ENCODE assay signal across 14 cellular contexts in genomic region chr5:102858808-102859207, GRCh38.
A peak's percentile ranks its signal among the peaks of the same experiment; 100 is the strongest.
DNase-seq lines count a peak whose midpoint lies in the region; ATAC-seq, FAIRE-seq and TF ChIP-seq lines count a peak whose summit lies in the region.
"Had no signal": no experiment of that assay in that cellular context is flagged by ENCODE, and none has a peak within 500 bp of the region (broad histone marks: within the 10 kb centered on the region; RNA-seq: fewer than 3 reads in every experiment).

No MANE protein-coding gene starts in this region.

- H3K36me3 Mint-ChIP-seq in HFFc6 (ENCODE audit: low read depth): peaks cover 11% of the 10 kb centered on the region
- H3K36me3 Mint-ChIP-seq in type B pancreatic cell: no peaks in the 10 kb centered on the region

- ATAC-seq in left colon (peak; percentile 41), left ventricle myocardium superior (no peak), HG02763 (IDR thresholded peaks at IDR 0.05; ENCODE audit: unreplicated experiment) (no peak)
- ATAC-seq: Right ventricle myocardium inferior had no signal

- H3K9me3 Mint-ChIP-seq in HFFc6 (no peaks in the 10 kb centered on the region), type B pancreatic cell (no peaks in the 10 kb centered on the region)
- H3K9me3 Mint-ChIP-seq: activated naive CD8-positive, alpha-beta T cell treated with anti-CD3 and anti-CD28 coated beads, Interleukin-2, amount 10 ng/mL, durations not matched to agents 7 days and 5 days; CD4-positive, alpha-beta T cell had no signal

- H3K4me1 Mint-ChIP-seq in HFFc6 (ENCODE audit: low read depth) (peaks cover 62% of the 10 kb centered on the region), type B pancreatic cell (ENCODE audit: unreplicated experiment) (peaks cover 5% of the 10 kb centered on the region)

- intact Hi-C loops in left colon (cut with DNase I, micrococcal nuclease): no loop called here
- intact Hi-C loops in left ventricle myocardium superior (cut with micrococcal nuclease): no loop called here

- no peak overlapping the region for H3K4me3 ChIP-seq in bronchial epithelial cell (ENCODE audit: low read depth, low read length)
- H3K4me3 ChIP-seq: right atrium auricular region had no signal

- TF ChIP-seq CTCF in D721Med (IDR thresholded peaks at IDR 0.05; ENCODE audit: insufficient read depth, missing control alignments) (no peak), HFFc6 (IDR thresholded peaks at IDR 0.05) (no peak), bronchial epithelial cell (IDR thresholded peaks at IDR 0.05; ENCODE audit: insufficient read depth, low read length, severe bottlenecking) (no peak), type B pancreatic cell (conservative IDR thresholded peaks at IDR 0.05) (no peak)

- no peaks in the 10 kb centered on the region for H3K27me3 ChIP-seq in bronchial epithelial cell (ENCODE audit: control insufficient read depth, insufficient read depth, low read length)
- H3K27me3 ChIP-seq: right atrium auricular region had no signal

- H3K27ac Mint-ChIP-seq in HFFc6 (peak overlapping the region; percentile 79), type B pancreatic cell (no peak overlapping the region)
- H3K27ac Mint-ChIP-seq: activated naive CD8-positive, alpha-beta T cell treated with anti-CD3 and anti-CD28 coated beads, Interleukin-2, amount 10 ng/mL, durations not matched to agents 7 days and 5 days; CD4-positive, alpha-beta T cell had no signal

- H3K4me3 Mint-ChIP-seq in HFFc6: peak overlapping the region; percentile 3; the same call in 1 of the 2 replicates
- H3K4me3 Mint-ChIP-seq in type B pancreatic cell: no peak overlapping the region
- H3K4me3 Mint-ChIP-seq: activated naive CD8-positive, alpha-beta T cell treated with anti-CD3 and anti-CD28 coated beads, Interleukin-2, amount 10 ng/mL, durations not matched to agents 7 days and 5 days; CD4-positive, alpha-beta T cell had no signal

- no peaks in the 10 kb centered on the region for H3K36me3 ChIP-seq in bronchial epithelial cell (ENCODE audit: control insufficient read depth, insufficient read depth, low read length)
- H3K36me3 ChIP-seq: right atrium auricular region had no signal

- DNase-seq in D721Med (ENCODE audit: insufficient read length, low spot score) (no peak), HFFc6 (peak; percentile 90), bronchial epithelial cell (ENCODE audit: low read depth) (peak; percentile 77), left colon (no peak), SW480 (ENCODE audit: low spot score) (no peak), left ventricle myocardium superior (no peak), type B pancreatic cell (ENCODE audit: extremely low spot score, unreplicated experiment) (no peak)
- DNase-seq: activated naive CD8-positive, alpha-beta T cell treated with anti-CD3 and anti-CD28 coated beads, Interleukin-2, amount 10 ng/mL, durations not matched to agents 7 days and 5 days; CD4-positive, alpha-beta T cell; NCI-H1436 treated with DMSO at 0.1 percent for 48 hours had no signal

- FAIRE-seq in D721Med (lab: Jason Lieb, UNC) (peak; percentile 46), bronchial epithelial cell (lab: Jason Lieb, UNC) (no peak)
- FAIRE-seq: TTC549 had no signal

- peaks cover 1% of the 10 kb centered on the region; the same call in 1 of the 2 replicates for H3K27me3 Mint-ChIP-seq in HFFc6 (ENCODE audit: insufficient read depth)
- no peaks in the 10 kb centered on the region for H3K27me3 Mint-ChIP-seq in type B pancreatic cell
- H3K27me3 Mint-ChIP-seq: CD4-positive, alpha-beta T cell had no signal

Comparison
In these comparisons a context has a peak if more than half of its experiments do, and no peak if none do; other contexts are left out.
1. DNase-seq: peak in HFFc6 (single experiment) and bronchial epithelial cell (single experiment); none in D721Med (single experiment), left colon (0 of 2), SW480 (single experiment), left ventricle myocardium superior (single experiment) and type B pancreatic cell (single experiment).